ENCODE assay signal across 8 cellular contexts in genomic region chr10:92238586-92239098, GRCh38. TPM values are rescaled to one million over a fixed set of nuclear protein-coding genes. Genes with fewer than 3 reads are reported as not detected.
A peak's percentile ranks its signal among the peaks of the same experiment; 100 is the strongest.
DNase-seq lines count a peak whose midpoint lies in the region; ATAC-seq, FAIRE-seq and TF ChIP-seq lines count a peak whose summit lies in the region.

No MANE protein-coding gene starts in this region.

- peaks cover 18 to 38% (median 32%) of the 10 kb centered on the region in 4 donors for H3K4me1 Mint-ChIP-seq in CD4-positive, CD25-positive, alpha-beta regulatory T cell

- H3K9me3 Mint-ChIP-seq in CD4-positive, CD25-positive, alpha-beta regulatory T cell: no peaks in the 10 kb centered on the region

- peaks cover 20% of the 10 kb centered on the region for H3K4me1 ChIP-seq in CD4-positive, CD25-positive, alpha-beta regulatory T cell (ENCODE audit: control insufficient read depth, insufficient read depth, low read length, poor library complexity, severe bottlenecking)

- no peaks in the 10 kb centered on the region for H3K36me3 ChIP-seq in CD4-positive, CD25-positive, alpha-beta regulatory T cell (ENCODE audit: control insufficient read depth, insufficient read depth, low read length)
- H3K36me3 ChIP-seq in bronchial epithelial cell (ENCODE audit: control insufficient read depth, insufficient read depth, low read length): peaks cover 3% of the 10 kb centered on the region

- peak overlapping the region; percentile 88 to 94 (median 90) for H3K4me3 Mint-ChIP-seq in CD4-positive, CD25-positive, alpha-beta regulatory T cell

- no peak overlapping the region for H3K4me3 ChIP-seq in CD4-positive, CD25-positive, alpha-beta regulatory T cell (ENCODE audit: low read depth, low read length)
- H3K4me3 ChIP-seq in LNCaP clone FGC (ENCODE audit: low read depth, low read length) (peak overlapping the region; percentile 59), bronchial epithelial cell (ENCODE audit: low read depth, low read length) (peak overlapping the region; percentile 81)

- no peak for DNase-seq in CD4-positive, CD25-positive, alpha-beta regulatory T cell
- no peak for DNase-seq in LNCaP clone FGC (ENCODE audit: low read depth)
- peak; percentile 92 for DNase-seq in bronchial epithelial cell (ENCODE audit: low read depth)
- DNase-seq in left lobe of liver (ENCODE audit: low spot score): peak; percentile 53
- DNase-seq in substantia nigra (lab: John Stamatoyannopoulos, UW): peak in 8 of 49 donors; percentile 2 to 37 (median 13)
- DNase-seq in NCI-H2196 (lab: John Stamatoyannopoulos, UW; ENCODE audit: unreplicated experiment): no peak
- no peak for DNase-seq in activated CD4-positive, CD25-positive, alpha-beta regulatory T cell treated with anti-CD3 and anti-CD28 coated beads, Interleukin-2, amount 50 U/mL, for 72 hours
- no peak for DNase-seq in NCI-H1694 treated with DMSO at 0.1 percent for 48 hours (lab: John Stamatoyannopoulos, UW)

- FAIRE-seq in bronchial epithelial cell (lab: Jason Lieb, UNC): peak; percentile 68

- peaks cover 3% of the 10 kb centered on the region for H3K36me3 Mint-ChIP-seq in CD4-positive, CD25-positive, alpha-beta regulatory T cell

- H3K9me3 ChIP-seq in CD4-positive, CD25-positive, alpha-beta regulatory T cell (ENCODE audit: control insufficient read depth in 2 of 2, low read length in 2 of 2): no peaks in the 10 kb centered on the region

- no peak for TF ChIP-seq CTCF in LNCaP clone FGC (IDR thresholded peaks at IDR 0.05; ENCODE audit: control insufficient read depth, extremely low read depth, insufficient read depth)
- no peak for TF ChIP-seq CTCF in bronchial epithelial cell (IDR thresholded peaks at IDR 0.05; ENCODE audit: insufficient read depth, low read length, severe bottlenecking)

- no peak for ATAC-seq in CD4-positive, CD25-positive, alpha-beta regulatory T cell (ENCODE audit: low read depth in 2 of 2)
- peak; percentile 47 for ATAC-seq in left lobe of liver

- H3K27ac ChIP-seq in CD4-positive, CD25-positive, alpha-beta regulatory T cell (ENCODE audit: insufficient read depth, low read length, poor library complexity, severe bottlenecking): no peak overlapping the region
- H3K27ac ChIP-seq in substantia nigra (ENCODE audit: low read depth, low read length, poor library complexity, severe bottlenecking): peak overlapping the region; percentile 93

- H3K27me3 Mint-ChIP-seq in CD4-positive, CD25-positive, alpha-beta regulatory T cell: peaks cover 12% of the 10 kb centered on the region

- no peaks in the 10 kb centered on the region for H3K27me3 ChIP-seq in CD4-positive, CD25-positive, alpha-beta regulatory T cell (ENCODE audit: control insufficient read depth, insufficient read depth, low read length)
- no peaks in the 10 kb centered on the region for H3K27me3 ChIP-seq in bronchial epithelial cell (ENCODE audit: control insufficient read depth, insufficient read depth, low read length)

- peak overlapping the region in 1 of 3 donors; percentile 5 for H3K27ac Mint-ChIP-seq in CD4-positive, CD25-positive, alpha-beta regulatory T cell

RNA-seq across cellular contexts. Expression of gene CPEB3, which starts 52.2 kb away (rescaled TPM):
- total RNA-seq in CD4-positive, CD25-positive, alpha-beta regulatory T cell: 4.4 TPM
- 1 to 10 TPM in 1 of 4 donors, under 1 TPM in 3; 0.47 to 2.2 (median 0.93) TPM for polyA plus RNA-seq in CD4-positive, CD25-positive, alpha-beta regulatory T cell
- total RNA-seq in bronchial epithelial cell: 2.4 and 3.3 TPM in 2 replicates
- 12.7 TPM for total RNA-seq in left lobe of liver

RNA-seq across cellular contexts. Expression of gene MARCHF5, which starts 52.3 kb away (rescaled TPM):
- total RNA-seq in CD4-positive, CD25-positive, alpha-beta regulatory T cell: 27.8 TPM
- 10 to 100 TPM; 21.8 to 36.6 (median 25.0) TPM for polyA plus RNA-seq in CD4-positive, CD25-positive, alpha-beta regulatory T cell
- 23.2 and 26.8 TPM in 2 replicates for total RNA-seq in bronchial epithelial cell
- 24.7 TPM for total RNA-seq in left lobe of liver

Comparison
In these comparisons a context has a peak if more than half of its experiments do, and no peak if none do; other contexts are left out.
1. DNase-seq: peak in bronchial epithelial cell (single experiment) and left lobe of liver (single experiment); none in CD4-positive, CD25-positive, alpha-beta regulatory T cell (0 of 3), LNCaP clone FGC (single experiment), NCI-H2196 (single experiment), activated CD4-positive, CD25-positive, alpha-beta regulatory T cell treated with anti-CD3 and anti-CD28 coated beads, Interleukin-2, amount 50 U/mL, for 72 hours (single experiment) and NCI-H1694 treated with DMSO at 0.1 percent for 48 hours (single experiment).